ENCODE assay signal across 16 cellular contexts in genomic region chr16:88731699-88732098, GRCh38. TPM values are rescaled to one million over a fixed set of nuclear protein-coding genes. Genes with fewer than 3 reads are reported as not detected.
DNase-seq lines count a peak whose midpoint lies in the region; ATAC-seq and TF ChIP-seq lines count a peak whose summit lies in the region.
"Had no signal": no experiment of that assay in that cellular context is flagged by ENCODE, and none has a peak within 500 bp of the region (broad histone marks: within the 10 kb centered on the region; RNA-seq: fewer than 3 reads in every experiment).

No MANE protein-coding gene starts in this region.

- WGBS in SK-N-SH (ENCODE audit: low lambda C conversion rate), result 50% methylated on average over 12 of the region's 15 CpGs
- 39% methylated on average over 11 of the region's 15 CpGs for WGBS in right lobe of liver (ENCODE audit: insufficient coverage, low coverage, low lambda C conversion rate, missing lambda C conversion rate)
- WGBS in testis, 2 donors, result 85 to 87% methylated on average over 10 to 12 of the region's 15 CpGs

- H3K27me3 ChIP-seq in HCT116 (ENCODE audit: insufficient read depth, low read length) (no peaks in the 10 kb centered on the region), SK-N-SH (ENCODE audit: insufficient read depth) (no peaks in the 10 kb centered on the region), right lobe of liver (no peaks in the 10 kb centered on the region), testis (no peaks in the 10 kb centered on the region)
- H3K27me3 ChIP-seq: neutrophil had no signal

- ATAC-seq in HCT116, result peak; percentile 41
- ATAC-seq in right lobe of liver, result peak; percentile 19 to 73 (median 36)
- ATAC-seq in GM21786 (IDR thresholded peaks at IDR 0.05; ENCODE audit: unreplicated experiment), result no peak

- no peak overlapping the region for H3K27ac ChIP-seq in HCT116 (ENCODE audit: low read depth, low read length)
- H3K27ac ChIP-seq in SK-N-SH (ENCODE audit: low read depth in 2 of 2, low read length in 1 of 2), result peak overlapping the region; percentile 51 to 71
- no peak overlapping the region for H3K27ac ChIP-seq in right lobe of liver
- no peak overlapping the region for H3K27ac ChIP-seq in testis
- H3K27ac ChIP-seq: HL-60, neutrophil had no signal

- H3K4me2 ChIP-seq in HCT116 (ENCODE audit: low read length) (no peak overlapping the region), SK-N-SH (peak overlapping the region; percentile 31; the same call in 1 of the 2 replicates)

- peaks cover 12% of the 10 kb centered on the region for H3F3A ChIP-seq in SK-N-SH (replicated peaks; ENCODE audit: insufficient read depth)

- RAD21 ChIA-PET in HCT116 (lab: Charles Lee; ENCODE audit: low non-redundant PET in 1 of 2, low total read pairs in 2 of 2, uncharacterized antibody in 2 of 2, unreplicated experiment in 2 of 2), result no interaction called here

- H4K20me1 ChIP-seq in HCT116 (ENCODE audit: insufficient read depth), result no peaks in the 10 kb centered on the region
- H4K20me1 ChIP-seq in SK-N-SH (ENCODE audit: insufficient read depth), result peaks cover 23% of the 10 kb centered on the region

- DNase-seq in DMS53 (lab: John Stamatoyannopoulos, UW) (peak; percentile 49), DMS53 treated with DMSO at 0.1 percent for 48 hours (lab: John Stamatoyannopoulos, UW; ENCODE audit: unreplicated experiment) (no peak), HCT116 (ENCODE audit: low read depth, low spot score) (no peak), SK-N-SH (peak; percentile 93), right lobe of liver (peak in 2 of 3 donors; percentile 75 to 77), testis (no peak), SW 1271 (lab: John Stamatoyannopoulos, UW) (no peak)
- DNase-seq: activated naive CD8-positive, alpha-beta T cell treated with anti-CD3 and anti-CD28 coated beads, Interleukin-2, amount 10 ng/mL, durations not matched to agents 7 days and 5 days; DMS153; mammary epithelial cell; NCI-H1048; Right ventricle myocardium superior had no signal

- CTCF ChIA-PET in HCT116 (lab: Charles Lee), result no interaction called here
- CTCF ChIA-PET in SK-N-SH (lab: Yijun Ruan, JAX), result interaction anchor here (1.4 to 17.4 kb wide), 2 partner anchors 12 to 28 kb away, joined by 5 to 540 read pairs; no protein-coding TSS in a partner anchor

- POLR2A ChIA-PET in HCT116 (lab: Charles Lee) (no interaction called here), SK-N-SH (lab: Yijun Ruan, JAX) (no interaction called here)

- TF ChIP-seq POLR2A in HCT116 (IDR thresholded peaks at IDR 0.05; ENCODE audit: borderline replicate concordance, extremely low read depth, insufficient read depth, insufficient read length) (no peak), right lobe of liver (IDR thresholded peaks at IDR 0.05) (no peak), testis (IDR thresholded peaks at IDR 0.05) (no peak)

- TF ChIP-seq RAD21 in HCT116 (IDR thresholded peaks at IDR 0.05; ENCODE audit: low read depth) (no peak), SK-N-SH (IDR thresholded peaks at IDR 0.05; ENCODE audit: low read length) (no peak)

- H3K79me2 ChIP-seq in HCT116 (ENCODE audit: insufficient read depth, low read length) (peaks cover 15% of the 10 kb centered on the region; the same call in 1 of the 2 replicates), SK-N-SH (ENCODE audit: insufficient read depth) (peaks cover 11% of the 10 kb centered on the region; the same call in 1 of the 2 replicates)

- TF ChIP-seq CTCF in HCT116 (IDR thresholded peaks at IDR 0.05 in 2 of 3, conservative IDR thresholded peaks at IDR 0.05 in 1 of 3; ENCODE audit: borderline replicate concordance in 1 of 3, insufficient read depth in 1 of 3, low read depth in 2 of 3, low read length in 2 of 3) (no peak), SK-N-SH (IDR thresholded peaks at IDR 0.05) (no peak), right lobe of liver (IDR thresholded peaks at IDR 0.05) (no peak), testis (IDR thresholded peaks at IDR 0.05) (no peak)

- H2AFZ ChIP-seq in HCT116 (ENCODE audit: low read depth, low read length, poor library complexity, severe bottlenecking) (no peak overlapping the region), SK-N-SH (ENCODE audit: low read depth) (no peak overlapping the region)

- intact Hi-C loops in HCT116 (cut with micrococcal nuclease), result no loop called here
- intact Hi-C loops in right lobe of liver (cut with DNase I), result no loop called here
- intact Hi-C loops in testis (cut with DNase I; ENCODE audit: low total_unique reads), result loop anchor here (10.0 kb wide), 1 partner anchor 433 kb away; no protein-coding TSS in a partner anchor

- H3K9ac ChIP-seq in HCT116 (ENCODE audit: low read length), result no peak overlapping the region
- no peak overlapping the region for H3K9ac ChIP-seq in SK-N-SH

- H3K4me3 ChIP-seq in HCT116 (replicated peaks in 1 of 2; ENCODE audit: low read depth in 1 of 2, low read length in 2 of 2) (no peak overlapping the region), SK-N-SH (ENCODE audit: low read depth in 2 of 2, low read length in 1 of 2) (no peak overlapping the region; a peak in 1 of 4 replicates), right lobe of liver (no peak overlapping the region), testis (no peak overlapping the region)

- BruUV-seq in HCT116 (replicated peaks; lab: Mats Ljungman, UMichigan), result no TSS peak

- H3K36me3 ChIP-seq in HCT116 (ENCODE audit: control insufficient read depth in 1 of 2, insufficient read depth in 2 of 2, low read length in 2 of 2) (peaks cover 32 to 64% of the 10 kb centered on the region in 2 experiments; a peak in 3 of 4 replicates), SK-N-SH (replicated peaks in 1 of 2; ENCODE audit: control insufficient read depth in 1 of 2, insufficient read depth in 2 of 2, low read length in 1 of 2) (peaks cover 0 to 32% of the 10 kb centered on the region in 2 experiments), right lobe of liver (peaks cover 0 to 41% (median 11%) of the 10 kb centered on the region in 4 donors), testis (ENCODE audit: low read depth, missing control alignments) (no peaks in the 10 kb centered on the region)

- H3K9me2 ChIP-seq in HCT116 (ENCODE audit: insufficient read depth), result no peaks in the 10 kb centered on the region
- no peaks in the 10 kb centered on the region for H3K9me2 ChIP-seq in SK-N-SH

- no peak for TF ChIP-seq EP300 in SK-N-SH (IDR thresholded peaks at IDR 0.05; ENCODE audit: borderline replicate concordance in 1 of 2, low read depth in 1 of 2, low read length in 1 of 2)

- H3K4me1 ChIP-seq in HCT116 (ENCODE audit: control insufficient read depth in 1 of 2, insufficient read depth in 2 of 2, low read length in 2 of 2) (no peaks in the 10 kb centered on the region), SK-N-SH (ENCODE audit: control insufficient read depth in 1 of 2, insufficient read depth in 2 of 2, low read depth in 1 of 2, low read length in 1 of 2) (peaks cover 4 to 36% of the 10 kb centered on the region in 2 experiments; a peak in 2 of 4 replicates), right lobe of liver (no peaks in the 10 kb centered on the region), testis (no peaks in the 10 kb centered on the region)

- no peaks in the 10 kb centered on the region for H3K9me3 ChIP-seq in HCT116 (ENCODE audit: control insufficient read depth in 1 of 2, insufficient read depth in 1 of 2, low read depth in 1 of 2, low read length in 2 of 2)
- H3K9me3 ChIP-seq in SK-N-SH, result no peaks in the 10 kb centered on the region
- H3K9me3 ChIP-seq in right lobe of liver, result no peaks in the 10 kb centered on the region
- no peaks in the 10 kb centered on the region for H3K9me3 ChIP-seq in testis
- H3K9me3 ChIP-seq: neutrophil had no signal

TF ChIP-seq in HCT116, 20 proteins besides CTCF, POLR2A, EP300 and RAD21 (continues in another document):
- TF ChIP-seq YY1 (IDR thresholded peaks at IDR 0.05; ENCODE audit: extremely low read depth, insufficient replicate concordance, low read depth, low read length) (no peak), EZH2phosphoT487 (IDR thresholded peaks at IDR 0.05; ENCODE audit: borderline replicate concordance) (no peak), ZNF274 (IDR thresholded peaks at IDR 0.05; ENCODE audit: low read depth, low read length) (no peak)

TF ChIP-seq in SK-N-SH, 30 proteins besides CTCF, POLR2A, EP300 and RAD21 (continues in another document):
- TF ChIP-seq GATA2 (CRISPR knock-in tag; IDR thresholded peaks at IDR 0.05) (0 out of 2 replicates have a peak, but pooled peaks have one; percentile 18), NFIC (IDR thresholded peaks at IDR 0.05; ENCODE audit: borderline replicate concordance) (peak; percentile 59)

RNA-seq across cellular contexts. Expression of gene CTU2, which starts 25.4 kb away (rescaled TPM):
- total RNA-seq in HCT116 (2021; ENCODE audit: unreplicated experiment) (71.3 TPM), right lobe of liver (1 to 10 TPM; 5.0 to 9.5 (median 8.2) TPM), testis (10 to 100 TPM; 24.8 to 25.4 TPM)
- 40.4 and 63.0 TPM in 2 replicates for polyA plus RNA-seq in HCT116 (2012)
- polyA plus RNA-seq in SK-N-SH (2012; rRNA removed) (16.2 and 16.5 TPM in 2 replicates), testis (ENCODE audit: insufficient read depth, low read depth, low replicate concordance) (19.8 TPM)
- 6.3 and 9.8 TPM in 2 replicates for polyA plus RNA-seq in SK-N-SH (2012; cell fraction: cytosol; rRNA removed)
- 32.4 and 41.1 TPM in 2 replicates for polyA plus RNA-seq in SK-N-SH (2012; cell fraction: nucleus; rRNA removed)

RNA-seq across cellular contexts. Expression of gene RNF166, which starts 25.5 kb away (rescaled TPM):
- 39.4 TPM for total RNA-seq in HCT116 (2021; ENCODE audit: unreplicated experiment)
- polyA plus RNA-seq in HCT116 (2012), result 21.5 and 22.1 TPM in 2 replicates
- 17.0 and 17.2 TPM in 2 replicates for polyA plus RNA-seq in SK-N-SH (2012; rRNA removed)
- polyA plus RNA-seq in SK-N-SH (2012; cell fraction: cytosol; rRNA removed), result 7.5 and 11.2 TPM in 2 replicates
- 29.1 and 45.4 TPM in 2 replicates for polyA plus RNA-seq in SK-N-SH (2012; cell fraction: nucleus; rRNA removed)
- 10 to 100 TPM in 2 of 6 experiments, 1 to 10 TPM in 4; 8.1 to 12.8 (median 10.0) TPM for total RNA-seq in right lobe of liver
- 10 to 100 TPM; 37.4 to 41.3 TPM for total RNA-seq in testis
- 18.3 TPM for polyA plus RNA-seq in testis (ENCODE audit: insufficient read depth, low read depth, low replicate concordance)

RNA-seq across cellular contexts. Expression of gene SNAI3, which starts 45.4 kb away (rescaled TPM):
- 2.2 TPM for total RNA-seq in HCT116 (2021; ENCODE audit: unreplicated experiment)
- polyA plus RNA-seq in HCT116 (2012), result 1.8 and 2.3 TPM in 2 replicates
- 0.03 and 0.18 TPM in 2 replicates for polyA plus RNA-seq in SK-N-SH (2012; rRNA removed)
- polyA plus RNA-seq in SK-N-SH (2012; cell fraction: cytosol; rRNA removed), result 0.06 and 0.09 TPM in 2 replicates
- 0.24 and 0.32 TPM in 2 replicates for polyA plus RNA-seq in SK-N-SH (2012; cell fraction: nucleus; rRNA removed)
- under 1 TPM; 0.15 to 0.98 (median 0.35) TPM for total RNA-seq in right lobe of liver
- total RNA-seq in testis, result 1 to 10 TPM; 2.5 to 3.0 TPM
- polyA plus RNA-seq in testis (ENCODE audit: insufficient read depth, low read depth, low replicate concordance), result 1.3 TPM
- total RNA-seq: A673, mammary epithelial cell had no signal

RNA-seq across cellular contexts. Expression of gene PIEZO1, which starts 53.3 kb away (rescaled TPM):
- total RNA-seq in HCT116 (2021; ENCODE audit: unreplicated experiment), result 224 TPM
- polyA plus RNA-seq in HCT116 (2012), result 198 and 280 TPM in 2 replicates
- polyA plus RNA-seq in SK-N-SH (2012; rRNA removed), result 111 and 184 TPM in 2 replicates
- 45.3 and 86.3 TPM in 2 replicates for polyA plus RNA-seq in SK-N-SH (2012; cell fraction: cytosol; rRNA removed)
- 670 and 1,039 TPM in 2 replicates for polyA plus RNA-seq in SK-N-SH (2012; cell fraction: nucleus; rRNA removed)
- 10 to 100 TPM; 48.9 to 91.9 (median 64.4) TPM for total RNA-seq in right lobe of liver
- 10 to 100 TPM; 40.7 to 44.5 TPM for total RNA-seq in testis
- polyA plus RNA-seq in testis (ENCODE audit: insufficient read depth, low read depth, low replicate concordance), result 24.2 TPM

Comparison
In these comparisons a context has a peak if more than half of its experiments do, and no peak if none do; other contexts are left out.
1. DNase-seq: peak in DMS53 (single experiment), SK-N-SH (single experiment) and right lobe of liver (2 of 3); none in DMS53 treated with DMSO at 0.1 percent for 48 hours (single experiment), HCT116 (single experiment), testis (single experiment) and SW 1271 (0 of 2).
2. H3K27ac ChIP-seq: peak in SK-N-SH (2 of 2); none in HCT116 (single experiment), right lobe of liver (0 of 3) and testis (0 of 2).